Comparison of ENCODE assay signal across 9 cellular contexts in the genomic region with DNA sequence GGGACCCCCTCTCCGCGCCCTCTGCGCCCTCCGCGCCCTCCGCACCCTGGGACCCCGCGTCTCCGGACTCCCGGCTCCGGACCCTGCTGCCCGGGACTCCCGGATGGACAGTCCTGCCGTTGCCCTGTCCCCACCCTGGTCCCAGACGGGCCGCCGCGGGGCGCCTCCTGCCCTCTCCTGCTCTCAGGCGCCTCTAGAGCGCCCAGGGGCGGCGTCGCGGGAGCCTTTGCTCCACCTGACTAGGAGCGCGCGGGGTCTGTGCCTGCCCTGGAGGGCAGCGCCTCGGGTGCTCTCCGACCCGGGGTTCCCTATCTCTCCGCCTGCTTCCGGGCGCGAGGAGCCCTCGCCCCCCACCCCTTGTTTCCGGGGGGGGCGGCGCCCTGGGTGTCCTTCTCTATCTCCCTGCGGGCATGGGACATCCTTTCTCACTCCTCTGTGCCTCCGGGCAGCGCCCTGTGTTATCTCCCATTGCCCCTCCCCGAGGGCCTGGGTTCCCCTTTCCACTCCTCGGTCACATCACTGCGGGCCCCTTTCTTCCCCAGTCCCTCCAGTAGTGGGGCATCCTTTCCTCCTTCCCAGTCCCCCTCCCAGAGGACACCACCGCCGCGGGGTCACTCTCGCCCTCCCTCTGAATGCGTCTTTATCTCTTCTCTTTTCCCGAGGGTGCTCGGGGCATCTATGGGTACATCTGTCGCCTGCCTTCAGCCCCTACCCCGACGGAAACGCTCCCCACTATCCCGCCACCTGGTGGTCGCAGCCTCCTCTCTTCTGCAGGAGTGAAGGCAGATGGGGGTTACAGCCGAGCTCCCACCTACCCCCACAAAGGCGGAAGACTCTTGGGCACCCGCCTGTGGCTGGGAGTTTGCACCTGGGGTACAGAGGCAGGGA. TPM values are rescaled to one million over a fixed set of nuclear protein-coding genes. Genes with fewer than 3 reads are reported as not detected.
DNase-seq lines count a peak whose midpoint lies in the region; ATAC-seq and TF ChIP-seq lines count a peak whose summit lies in the region.
"Had no signal": no experiment of that assay in that cellular context is flagged by ENCODE, and none has a peak within 500 bp of the region (broad histone marks: within the 10 kb centered on the region; RNA-seq: fewer than 3 reads in every experiment).

No MANE protein-coding gene starts in this region.

- H3K9me3 ChIP-seq in psoas muscle: no peaks in the 10 kb centered on the region

- ATAC-seq in psoas muscle: peak in 1 of 4 donors; percentile 25

- peaks cover 76% of the 10 kb centered on the region for H3K27me3 Mint-ChIP-seq in Calu3 (ENCODE audit: unreplicated experiment)

- H3K4me1 ChIP-seq in psoas muscle: no peaks in the 10 kb centered on the region

- DNase-seq in HL-60 (ENCODE audit: low read depth in 1 of 2, low spot score in 1 of 2): peak in 1 of 2 experiments; percentile 73
- peak; percentile 54 to 60 for DNase-seq in activated CD4-positive, alpha-beta T cell treated with anti-CD3 and anti-CD28 coated beads, Interleukin-2, amount 50 U/mL, for 48 hours
- peak; percentile 76 for DNase-seq in germinal center (ENCODE audit: low spot score)
- DNase-seq in psoas muscle: peak; percentile 19 to 59
- DNase-seq in Calu3: no peak
- no peak for DNase-seq in AG08396 (ENCODE audit: low spot score)
- DNase-seq in NCI-H2081 (lab: John Stamatoyannopoulos, UW): no peak

- intact Hi-C loops in psoas muscle (cut with DNase I) (no loop called here), Calu3 (cut with micrococcal nuclease; ENCODE audit: unreplicated experiment) (no loop called here)

- no peaks in the 10 kb centered on the region for H3K36me3 ChIP-seq in psoas muscle (ENCODE audit: insufficient read depth in 1 of 2, low read depth in 1 of 2)

- TF ChIP-seq POLR2A in GM19193 (IDR thresholded peaks at IDR 0.05; ENCODE audit: extremely low read depth, insufficient read depth, insufficient read length): peak; percentile 45

- no TSS peak for BruUV-seq in Calu3 (replicated peaks; lab: Mats Ljungman, UMichigan)

- no peak overlapping the region for H3K27ac Mint-ChIP-seq in Calu3 (ENCODE audit: unreplicated experiment)

- H3K4me3 ChIP-seq in HL-60 (replicated peaks; ENCODE audit: insufficient read depth, low read length) (peak overlapping the region; percentile 84), psoas muscle (peak overlapping the region; percentile 56)

- H3K27ac ChIP-seq in HL-60 (replicated peaks): peak overlapping the region; percentile 72
- no peak overlapping the region for H3K27ac ChIP-seq in psoas muscle
- H3K27ac ChIP-seq: VCaP had no signal

- CTCF ChIA-PET in Calu3 (lab: Charles Lee): no interaction called here

- TF ChIP-seq CTCF in HL-60 (IDR thresholded peaks at IDR 0.05; ENCODE audit: insufficient read depth, low read length) (no peak), psoas muscle (IDR thresholded peaks at IDR 0.05) (no peak), Calu3 (IDR thresholded peaks at IDR 0.05; ENCODE audit: unreplicated experiment) (no peak)

- H3K27me3 ChIP-seq in HL-60 (ENCODE audit: insufficient read depth, poor library complexity, severe bottlenecking) (no peaks in the 10 kb centered on the region), psoas muscle (ENCODE audit: insufficient read depth in 3 of 3, low read length in 2 of 3) (peaks cover 2 to 42% (median 9%) of the 10 kb centered on the region in 3 donors)

- H3K9me3 Mint-ChIP-seq in Calu3 (ENCODE audit: low read depth, unreplicated experiment): no peaks in the 10 kb centered on the region

- no peaks in the 10 kb centered on the region for H3K36me3 Mint-ChIP-seq in Calu3 (ENCODE audit: insufficient read depth, unreplicated experiment)

- no peaks in the 10 kb centered on the region for H3K4me1 Mint-ChIP-seq in Calu3 (ENCODE audit: low read depth, unreplicated experiment)

- no peak overlapping the region for H3K4me3 Mint-ChIP-seq in Calu3 (ENCODE audit: low read depth, unreplicated experiment)

- 1 to 3% (median 1%) methylated on average over 38 to 62 of the region's 62 CpGs for WGBS in psoas muscle, 3 donors

RNA-seq across cellular contexts. Expression of a gene that starts 0.9 kb away (rescaled TPM):
- total RNA-seq in psoas muscle: 1 to 10 TPM in 3 of 4 donors, under 1 TPM in 1; 0.83 to 1.5 (median 1.2) TPM
- polyA plus RNA-seq in psoas muscle: under 1 TPM; 0.13 to 0.23 (median 0.14) TPM
- not detected in 2 replicates for total RNA-seq in Calu3 (2022)

Comparison
In these comparisons a context has a peak if more than half of its experiments do, and no peak if none do; other contexts are left out.
1. DNase-seq: peak in activated CD4-positive, alpha-beta T cell treated with anti-CD3 and anti-CD28 coated beads, Interleukin-2, amount 50 U/mL, for 48 hours (2 of 2), germinal center (single experiment) and psoas muscle (2 of 2); none in Calu3 (single experiment), AG08396 (single experiment) and NCI-H2081 (0 of 2).